12 cellular contexts compared by ENCODE assay signal in genomic region chr20:57264151-57264792, GRCh38. TPM values are rescaled to one million over a fixed set of nuclear protein-coding genes. Genes with fewer than 3 reads are reported as not detected.
DNase-seq lines count a peak whose midpoint lies in the region; TF ChIP-seq lines count a peak whose summit lies in the region.
"Had no signal": no experiment of that assay in that cellular context is flagged by ENCODE, and none has a peak within 500 bp of the region (broad histone marks: within the 10 kb centered on the region; RNA-seq: fewer than 3 reads in every experiment).

No MANE protein-coding gene starts in this region.

- DNase-seq in T-helper 2 cell treated with Interferon-gamma antibody and Interleukin-4, amounts not matched to agents 5 μg/mL and 100 μg/mL, for 36 hours (ENCODE audit: low spot score), result peak; percentile 34
- DNase-seq in T-helper 2 cell, result no peak
- DNase-seq in RPMI8226, result peak; percentile 67
- peak; percentile 4 for DNase-seq in stimulated activated CD8-positive, alpha-beta memory T cell treated with anti-CD3 and anti-CD28 coated beads, Interleukin-4, amount 100 ng/mL, for 24 hours (ENCODE audit: low read depth)
- DNase-seq in spleen, result no peak
- no peak for DNase-seq in endothelial cell (ENCODE audit: low spot score)
- no peak for DNase-seq in tibial artery
- DNase-seq: activated B cell treated with CpG ODN at 0.5 μM for 24 hours, upper lobe of right lung had no signal

- H3K4me1 ChIP-seq in spleen, result peaks cover 0 to 29% (median 9%) of the 10 kb centered on the region in 6 donors
- peaks cover 0 to 28% (median 7%) of the 10 kb centered on the region in 4 donors for H3K4me1 ChIP-seq in tibial artery
- H3K4me1 ChIP-seq: upper lobe of right lung had no signal

- no peaks in the 10 kb centered on the region for H3K9me3 ChIP-seq in spleen
- no peaks in the 10 kb centered on the region for H3K9me3 ChIP-seq in tibial artery
- H3K9me3 ChIP-seq: upper lobe of right lung had no signal

- no peak overlapping the region for H3K27ac Mint-ChIP-seq in T-helper 2 cell treated with Interferon-gamma antibody and Interleukin-4, amounts not matched to agents 5 μg/mL and 100 μg/mL, for 36 hours
- H3K27ac Mint-ChIP-seq in endothelial cell (ENCODE audit: unreplicated experiment), result no peak overlapping the region
- H3K27ac Mint-ChIP-seq: activated B cell treated with CpG ODN at 0.5 μM for 24 hours, memory B cell had no signal

- H3K4me3 ChIP-seq in iPS-11a (ENCODE audit: low read depth, low read length), result peak overlapping the region; percentile 33
- H3K4me3 ChIP-seq in spleen, result no peak overlapping the region
- no peak overlapping the region for H3K4me3 ChIP-seq in tibial artery

- no peak overlapping the region for H3K4me3 Mint-ChIP-seq in T-helper 2 cell treated with Interferon-gamma antibody and Interleukin-4, amounts not matched to agents 5 μg/mL and 100 μg/mL, for 36 hours
- no peak overlapping the region for H3K4me3 Mint-ChIP-seq in endothelial cell (ENCODE audit: unreplicated experiment)
- H3K4me3 Mint-ChIP-seq: activated B cell treated with CpG ODN at 0.5 μM for 24 hours, memory B cell had no signal

- 6 to 31% (median 8%) methylated on average over 14 to 48 of the region's 48 CpGs for WGBS in spleen, 5 donors

- H3K27me3 ChIP-seq in spleen (replicated peaks in 1 of 7) (peaks cover 0 to 100% (median 54%) of the 10 kb centered on the region in 7 donors), tibial artery (peaks cover 0 to 98% of the 10 kb centered on the region in 2 donors)

- H3K36me3 ChIP-seq in spleen (no peaks in the 10 kb centered on the region), tibial artery (no peaks in the 10 kb centered on the region)
- H3K36me3 ChIP-seq: upper lobe of right lung had no signal

- intact Hi-C loops in spleen (cut with DNase I; ENCODE audit: low total_unique reads), result no loop called here
- intact Hi-C loops in tibial artery (cut with DNase I; ENCODE audit: low total_unique reads), result no loop called here

- H3K27me3 Mint-ChIP-seq in T-helper 2 cell treated with Interferon-gamma antibody and Interleukin-4, amounts not matched to agents 5 μg/mL and 100 μg/mL, for 36 hours (ENCODE audit: low read depth), result peaks cover 79% of the 10 kb centered on the region
- H3K27me3 Mint-ChIP-seq in endothelial cell (ENCODE audit: unreplicated experiment), result peaks cover 38% of the 10 kb centered on the region

- H3K9me3 Mint-ChIP-seq in T-helper 2 cell treated with Interferon-gamma antibody and Interleukin-4, amounts not matched to agents 5 μg/mL and 100 μg/mL, for 36 hours, result no peaks in the 10 kb centered on the region
- H3K9me3 Mint-ChIP-seq in endothelial cell (ENCODE audit: unreplicated experiment), result no peaks in the 10 kb centered on the region
- H3K9me3 Mint-ChIP-seq: activated B cell treated with CpG ODN at 0.5 μM for 24 hours, memory B cell had no signal

- H3K36me3 Mint-ChIP-seq in T-helper 2 cell treated with Interferon-gamma antibody and Interleukin-4, amounts not matched to agents 5 μg/mL and 100 μg/mL, for 36 hours (ENCODE audit: low read depth), result peaks cover 2% of the 10 kb centered on the region
- no peaks in the 10 kb centered on the region for H3K36me3 Mint-ChIP-seq in endothelial cell (ENCODE audit: low read depth, unreplicated experiment)

- TF ChIP-seq CTCF in spleen (IDR thresholded peaks at IDR 0.05 in 8 of 11, conservative IDR thresholded peaks at IDR 0.05 in 3 of 11), result no peak
- no peak for TF ChIP-seq CTCF in endothelial cell (IDR thresholded peaks at IDR 0.05; ENCODE audit: unreplicated experiment)
- TF ChIP-seq CTCF in tibial artery (IDR thresholded peaks at IDR 0.05), result no peak

- no peak overlapping the region for H3K27ac ChIP-seq in spleen
- H3K27ac ChIP-seq in tibial artery, result no peak overlapping the region
- H3K27ac ChIP-seq: upper lobe of right lung had no signal

- peaks cover 3% of the 10 kb centered on the region for H3K4me1 Mint-ChIP-seq in T-helper 2 cell treated with Interferon-gamma antibody and Interleukin-4, amounts not matched to agents 5 μg/mL and 100 μg/mL, for 36 hours (ENCODE audit: low read depth)
- peaks cover 7% of the 10 kb centered on the region for H3K4me1 Mint-ChIP-seq in endothelial cell (ENCODE audit: unreplicated experiment)

- TF ChIP-seq POLR2A in spleen (IDR thresholded peaks at IDR 0.05), result no peak

RNA-seq across cellular contexts. Expression of gene BMP7, which starts 2.2 kb away (rescaled TPM):
- total RNA-seq in spleen, result 1 to 10 TPM in 2 of 7 donors, under 1 TPM in 4, not detected in 1; 0.43 to 1.5 (median 0.95) TPM
- polyA plus RNA-seq in spleen, result under 1 TPM; 0.26 to 0.58 (median 0.36) TPM
- 0.38 TPM for total RNA-seq in endothelial cell (ENCODE audit: unreplicated experiment)
- total RNA-seq: activated B cell treated with CpG ODN at 0.5 μM for 24 hours had no signal
- polyA plus RNA-seq: AG04450 had no signal

Comparison
In these comparisons a context has a peak if more than half of its experiments do, and no peak if none do; other contexts are left out.
1. DNase-seq: peak in T-helper 2 cell treated with Interferon-gamma antibody and Interleukin-4, amounts not matched to agents 5 μg/mL and 100 μg/mL, for 36 hours (single experiment), RPMI8226 (single experiment) and stimulated activated CD8-positive, alpha-beta memory T cell treated with anti-CD3 and anti-CD28 coated beads, Interleukin-4, amount 100 ng/mL, for 24 hours (single experiment); none in T-helper 2 cell (0 of 5), spleen (single experiment), endothelial cell (single experiment) and tibial artery (0 of 2).